In genomic region chr16:75113046-75113491, GRCh38 we compare ENCODE assay signal across 1 cellular context.
TF ChIP-seq lines count a peak whose summit lies in the region.

No MANE protein-coding gene starts in this region.

TF ChIP-seq in HepG2, 621 proteins besides CTCF, POLR2A, EP300 and RAD21 (continued from another document and continues in another):
- TF ChIP-seq, protein P1, sequence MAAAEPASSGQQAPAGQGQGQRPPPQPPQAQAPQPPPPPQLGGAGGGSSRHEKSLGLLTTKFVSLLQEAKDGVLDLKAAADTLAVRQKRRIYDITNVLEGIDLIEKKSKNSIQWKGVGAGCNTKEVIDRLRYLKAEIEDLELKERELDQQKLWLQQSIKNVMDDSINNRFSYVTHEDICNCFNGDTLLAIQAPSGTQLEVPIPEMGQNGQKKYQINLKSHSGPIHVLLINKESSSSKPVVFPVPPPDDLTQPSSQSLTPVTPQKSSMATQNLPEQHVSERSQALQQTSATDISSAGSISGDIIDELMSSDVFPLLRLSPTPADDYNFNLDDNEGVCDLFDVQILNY (CRISPR knock-in tag; conservative IDR thresholded peaks at IDR 0.05), result no peak
- TF ChIP-seq NR2C2 (CRISPR knock-in tag; IDR thresholded peaks at IDR 0.05; ENCODE audit: borderline replicate concordance), result no peak
- peak; percentile 1; the same call in 1 of the 2 replicates for TF ChIP-seq PITX1 (CRISPR knock-in tag; IDR thresholded peaks at IDR 0.05)
- TF ChIP-seq HMG20A (CRISPR knock-in tag; IDR thresholded peaks at IDR 0.05; ENCODE audit: borderline replicate concordance), result no peak
- TF ChIP-seq U2AF1 (optimal IDR thresholded peaks at IDR 0.05; ENCODE audit: low read depth, low read length), result no peak
- TF ChIP-seq, protein P2, sequence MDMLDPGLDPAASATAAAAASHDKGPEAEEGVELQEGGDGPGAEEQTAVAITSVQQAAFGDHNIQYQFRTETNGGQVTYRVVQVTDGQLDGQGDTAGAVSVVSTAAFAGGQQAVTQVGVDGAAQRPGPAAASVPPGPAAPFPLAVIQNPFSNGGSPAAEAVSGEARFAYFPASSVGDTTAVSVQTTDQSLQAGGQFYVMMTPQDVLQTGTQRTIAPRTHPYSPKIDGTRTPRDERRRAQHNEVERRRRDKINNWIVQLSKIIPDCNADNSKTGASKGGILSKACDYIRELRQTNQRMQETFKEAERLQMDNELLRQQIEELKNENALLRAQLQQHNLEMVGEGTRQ (IDR thresholded peaks at IDR 0.05; ENCODE audit: low read depth, low read length), result no peak
- TF ChIP-seq, protein P2 (CRISPR knock-in tag; IDR thresholded peaks at IDR 0.05; ENCODE audit: borderline replicate concordance), result no peak
- TF ChIP-seq ZNF451 (CRISPR knock-in tag; IDR thresholded peaks at IDR 0.05), result 0 out of 2 replicates have a peak, but pooled peaks have one; percentile 6
- TF ChIP-seq ZBTB38 (CRISPR knock-in tag; IDR thresholded peaks at IDR 0.05), result peak; percentile 65; the same call in 1 of the 2 replicates
- no peak for TF ChIP-seq ZNF75D (CRISPR knock-in tag; IDR thresholded peaks at IDR 0.05; ENCODE audit: borderline replicate concordance)
- TF ChIP-seq, protein P3, sequence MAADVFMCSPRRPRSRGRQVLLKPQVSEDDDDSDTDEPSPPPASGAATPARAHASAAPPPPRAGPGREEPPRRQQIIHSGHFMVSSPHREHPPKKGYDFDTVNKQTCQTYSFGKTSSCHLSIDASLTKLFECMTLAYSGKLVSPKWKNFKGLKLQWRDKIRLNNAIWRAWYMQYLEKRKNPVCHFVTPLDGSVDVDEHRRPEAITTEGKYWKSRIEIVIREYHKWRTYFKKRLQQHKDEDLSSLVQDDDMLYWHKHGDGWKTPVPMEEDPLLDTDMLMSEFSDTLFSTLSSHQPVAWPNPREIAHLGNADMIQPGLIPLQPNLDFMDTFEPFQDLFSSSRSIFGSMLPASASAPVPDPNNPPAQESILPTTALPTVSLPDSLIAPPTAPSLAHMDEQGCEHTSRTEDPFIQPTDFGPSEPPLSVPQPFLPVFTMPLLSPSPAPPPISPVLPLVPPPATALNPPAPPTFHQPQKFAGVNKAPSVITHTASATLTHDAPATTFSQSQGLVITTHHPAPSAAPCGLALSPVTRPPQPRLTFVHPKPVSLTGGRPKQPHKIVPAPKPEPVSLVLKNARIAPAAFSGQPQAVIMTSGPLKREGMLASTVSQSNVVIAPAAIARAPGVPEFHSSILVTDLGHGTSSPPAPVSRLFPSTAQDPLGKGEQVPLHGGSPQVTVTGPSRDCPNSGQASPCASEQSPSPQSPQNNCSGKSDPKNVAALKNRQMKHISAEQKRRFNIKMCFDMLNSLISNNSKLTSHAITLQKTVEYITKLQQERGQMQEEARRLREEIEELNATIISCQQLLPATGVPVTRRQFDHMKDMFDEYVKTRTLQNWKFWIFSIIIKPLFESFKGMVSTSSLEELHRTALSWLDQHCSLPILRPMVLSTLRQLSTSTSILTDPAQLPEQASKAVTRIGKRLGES (CRISPR knock-in tag; IDR thresholded peaks at IDR 0.05; ENCODE audit: borderline replicate concordance), result no peak
- TF ChIP-seq KMT2B (CRISPR knock-in tag; IDR thresholded peaks at IDR 0.05), result no peak
- TF ChIP-seq RBM22 (optimal IDR thresholded peaks at IDR 0.05; ENCODE audit: low read length), result peak; percentile 81
- TF ChIP-seq SMARCE1 (IDR thresholded peaks at IDR 0.05; ENCODE audit: borderline replicate concordance), result no peak
- TF ChIP-seq FOXC1 (CRISPR knock-in tag; IDR thresholded peaks at IDR 0.05; ENCODE audit: borderline replicate concordance), result no peak
- TF ChIP-seq, protein P4, sequence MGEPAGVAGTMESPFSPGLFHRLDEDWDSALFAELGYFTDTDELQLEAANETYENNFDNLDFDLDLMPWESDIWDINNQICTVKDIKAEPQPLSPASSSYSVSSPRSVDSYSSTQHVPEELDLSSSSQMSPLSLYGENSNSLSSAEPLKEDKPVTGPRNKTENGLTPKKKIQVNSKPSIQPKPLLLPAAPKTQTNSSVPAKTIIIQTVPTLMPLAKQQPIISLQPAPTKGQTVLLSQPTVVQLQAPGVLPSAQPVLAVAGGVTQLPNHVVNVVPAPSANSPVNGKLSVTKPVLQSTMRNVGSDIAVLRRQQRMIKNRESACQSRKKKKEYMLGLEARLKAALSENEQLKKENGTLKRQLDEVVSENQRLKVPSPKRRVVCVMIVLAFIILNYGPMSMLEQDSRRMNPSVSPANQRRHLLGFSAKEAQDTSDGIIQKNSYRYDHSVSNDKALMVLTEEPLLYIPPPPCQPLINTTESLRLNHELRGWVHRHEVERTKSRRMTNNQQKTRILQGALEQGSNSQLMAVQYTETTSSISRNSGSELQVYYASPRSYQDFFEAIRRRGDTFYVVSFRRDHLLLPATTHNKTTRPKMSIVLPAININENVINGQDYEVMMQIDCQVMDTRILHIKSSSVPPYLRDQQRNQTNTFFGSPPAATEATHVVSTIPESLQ (CRISPR knock-in tag; conservative IDR thresholded peaks at IDR 0.05), result no peak
- TF ChIP-seq, protein P5, sequence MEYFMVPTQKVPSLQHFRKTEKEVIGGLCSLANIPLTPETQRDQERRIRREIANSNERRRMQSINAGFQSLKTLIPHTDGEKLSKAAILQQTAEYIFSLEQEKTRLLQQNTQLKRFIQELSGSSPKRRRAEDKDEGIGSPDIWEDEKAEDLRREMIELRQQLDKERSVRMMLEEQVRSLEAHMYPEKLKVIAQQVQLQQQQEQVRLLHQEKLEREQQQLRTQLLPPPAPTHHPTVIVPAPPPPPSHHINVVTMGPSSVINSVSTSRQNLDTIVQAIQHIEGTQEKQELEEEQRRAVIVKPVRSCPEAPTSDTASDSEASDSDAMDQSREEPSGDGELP (IDR thresholded peaks at IDR 0.05; ENCODE audit: borderline replicate concordance, low read depth), result peak; percentile 11; the same call in 1 of the 2 replicates
- TF ChIP-seq, protein P6, sequence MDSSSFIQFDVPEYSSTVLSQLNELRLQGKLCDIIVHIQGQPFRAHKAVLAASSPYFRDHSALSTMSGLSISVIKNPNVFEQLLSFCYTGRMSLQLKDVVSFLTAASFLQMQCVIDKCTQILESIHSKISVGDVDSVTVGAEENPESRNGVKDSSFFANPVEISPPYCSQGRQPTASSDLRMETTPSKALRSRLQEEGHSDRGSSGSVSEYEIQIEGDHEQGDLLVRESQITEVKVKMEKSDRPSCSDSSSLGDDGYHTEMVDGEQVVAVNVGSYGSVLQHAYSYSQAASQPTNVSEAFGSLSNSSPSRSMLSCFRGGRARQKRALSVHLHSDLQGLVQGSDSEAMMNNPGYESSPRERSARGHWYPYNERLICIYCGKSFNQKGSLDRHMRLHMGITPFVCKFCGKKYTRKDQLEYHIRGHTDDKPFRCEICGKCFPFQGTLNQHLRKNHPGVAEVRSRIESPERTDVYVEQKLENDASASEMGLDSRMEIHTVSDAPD (CRISPR knock-in tag; IDR thresholded peaks at IDR 0.05), result no peak
- no peak for TF ChIP-seq PRPF4 (IDR thresholded peaks at IDR 0.05; ENCODE audit: low read depth, low read length, poor library complexity, severe bottlenecking)
- TF ChIP-seq ZBTB8A (CRISPR knock-in tag; IDR thresholded peaks at IDR 0.05; ENCODE audit: borderline replicate concordance, low read depth), result no peak
- TF ChIP-seq, protein P7, sequence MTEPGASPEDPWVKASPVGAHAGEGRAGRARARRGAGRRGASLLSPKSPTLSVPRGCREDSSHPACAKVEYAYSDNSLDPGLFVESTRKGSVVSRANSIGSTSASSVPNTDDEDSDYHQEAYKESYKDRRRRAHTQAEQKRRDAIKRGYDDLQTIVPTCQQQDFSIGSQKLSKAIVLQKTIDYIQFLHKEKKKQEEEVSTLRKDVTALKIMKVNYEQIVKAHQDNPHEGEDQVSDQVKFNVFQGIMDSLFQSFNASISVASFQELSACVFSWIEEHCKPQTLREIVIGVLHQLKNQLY (CRISPR knock-in tag; IDR thresholded peaks at IDR 0.05), result no peak
- TF ChIP-seq MTA3 (CRISPR knock-in tag; IDR thresholded peaks at IDR 0.05), result no peak
- TF ChIP-seq CC2D1A (CRISPR knock-in tag; IDR thresholded peaks at IDR 0.05), result no peak
- TF ChIP-seq TSC22D2 (CRISPR knock-in tag; IDR thresholded peaks at IDR 0.05; ENCODE audit: borderline replicate concordance), result no peak
- no peak for TF ChIP-seq SYNCRIP (IDR thresholded peaks at IDR 0.05; ENCODE audit: insufficient read depth, low read depth, low read length)
- no peak for TF ChIP-seq ZNF781 (CRISPR knock-in tag; IDR thresholded peaks at IDR 0.05; ENCODE audit: borderline replicate concordance, not compliant biosample characterization)
- TF ChIP-seq, protein P8, sequence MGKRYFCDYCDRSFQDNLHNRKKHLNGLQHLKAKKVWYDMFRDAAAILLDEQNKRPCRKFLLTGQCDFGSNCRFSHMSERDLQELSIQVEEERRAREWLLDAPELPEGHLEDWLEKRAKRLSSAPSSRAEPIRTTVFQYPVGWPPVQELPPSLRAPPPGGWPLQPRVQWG (CRISPR knock-in tag; IDR thresholded peaks at IDR 0.05; ENCODE audit: borderline replicate concordance, low read depth), result no peak
- TF ChIP-seq ZNF501 (CRISPR knock-in tag; IDR thresholded peaks at IDR 0.05), result 0 out of 2 replicates have a peak, but pooled peaks have one; percentile 30
- no peak for TF ChIP-seq ZNF282 (IDR thresholded peaks at IDR 0.05; ENCODE audit: partially characterized antibody)
- 0 out of 2 replicates have a peak, but pooled peaks have one; percentile 10 for TF ChIP-seq ZNF776 (CRISPR knock-in tag; IDR thresholded peaks at IDR 0.05)
- TF ChIP-seq, protein P9, sequence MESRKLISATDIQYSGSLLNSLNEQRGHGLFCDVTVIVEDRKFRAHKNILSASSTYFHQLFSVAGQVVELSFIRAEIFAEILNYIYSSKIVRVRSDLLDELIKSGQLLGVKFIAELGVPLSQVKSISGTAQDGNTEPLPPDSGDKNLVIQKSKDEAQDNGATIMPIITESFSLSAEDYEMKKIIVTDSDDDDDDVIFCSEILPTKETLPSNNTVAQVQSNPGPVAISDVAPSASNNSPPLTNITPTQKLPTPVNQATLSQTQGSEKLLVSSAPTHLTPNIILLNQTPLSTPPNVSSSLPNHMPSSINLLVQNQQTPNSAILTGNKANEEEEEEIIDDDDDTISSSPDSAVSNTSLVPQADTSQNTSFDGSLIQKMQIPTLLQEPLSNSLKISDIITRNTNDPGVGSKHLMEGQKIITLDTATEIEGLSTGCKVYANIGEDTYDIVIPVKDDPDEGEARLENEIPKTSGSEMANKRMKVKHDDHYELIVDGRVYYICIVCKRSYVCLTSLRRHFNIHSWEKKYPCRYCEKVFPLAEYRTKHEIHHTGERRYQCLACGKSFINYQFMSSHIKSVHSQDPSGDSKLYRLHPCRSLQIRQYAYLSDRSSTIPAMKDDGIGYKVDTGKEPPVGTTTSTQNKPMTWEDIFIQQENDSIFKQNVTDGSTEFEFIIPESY (CRISPR knock-in tag; IDR thresholded peaks at IDR 0.05), result peak; percentile 87
- TF ChIP-seq ZNF30 (CRISPR knock-in tag; IDR thresholded peaks at IDR 0.05), result no peak
- no peak for TF ChIP-seq ZNF362 (CRISPR knock-in tag; IDR thresholded peaks at IDR 0.05; ENCODE audit: borderline replicate concordance)
- TF ChIP-seq ZNF567 (CRISPR knock-in tag; IDR thresholded peaks at IDR 0.05; ENCODE audit: borderline replicate concordance), result no peak
- 0 out of 2 replicates have a peak, but pooled peaks have one; percentile 5 for TF ChIP-seq ZIK1 (CRISPR knock-in tag; IDR thresholded peaks at IDR 0.05; ENCODE audit: borderline replicate concordance, low read depth)
- TF ChIP-seq NFKBIZ (CRISPR knock-in tag; IDR thresholded peaks at IDR 0.05), result no peak
- TF ChIP-seq YEATS2 (CRISPR knock-in tag; IDR thresholded peaks at IDR 0.05; ENCODE audit: borderline replicate concordance), result no peak
- no peak for TF ChIP-seq CCDC6 (CRISPR knock-in tag; IDR thresholded peaks at IDR 0.05)
- no peak for TF ChIP-seq RBAK (CRISPR knock-in tag; IDR thresholded peaks at IDR 0.05)
- no peak for TF ChIP-seq ATRX (CRISPR knock-in tag; IDR thresholded peaks at IDR 0.05; ENCODE audit: borderline replicate concordance)
- TF ChIP-seq RNF219 (CRISPR knock-in tag; IDR thresholded peaks at IDR 0.05), result no peak
- no peak for TF ChIP-seq ZNF143 (CRISPR knock-in tag; IDR thresholded peaks at IDR 0.05)
- no peak for TF ChIP-seq NONO (IDR thresholded peaks at IDR 0.05)
- TF ChIP-seq NONO (CRISPR knock-in tag; conservative IDR thresholded peaks at IDR 0.05), result 0 out of 2 replicates have a peak, but pooled peaks have one; percentile 21
- TF ChIP-seq BORCS8-MEF2B (CRISPR knock-in tag; IDR thresholded peaks at IDR 0.05), result no peak
- no peak for TF ChIP-seq CENPX (CRISPR knock-in tag; IDR thresholded peaks at IDR 0.05)
